25 cellular contexts compared by ENCODE assay signal in the genomic region with DNA sequence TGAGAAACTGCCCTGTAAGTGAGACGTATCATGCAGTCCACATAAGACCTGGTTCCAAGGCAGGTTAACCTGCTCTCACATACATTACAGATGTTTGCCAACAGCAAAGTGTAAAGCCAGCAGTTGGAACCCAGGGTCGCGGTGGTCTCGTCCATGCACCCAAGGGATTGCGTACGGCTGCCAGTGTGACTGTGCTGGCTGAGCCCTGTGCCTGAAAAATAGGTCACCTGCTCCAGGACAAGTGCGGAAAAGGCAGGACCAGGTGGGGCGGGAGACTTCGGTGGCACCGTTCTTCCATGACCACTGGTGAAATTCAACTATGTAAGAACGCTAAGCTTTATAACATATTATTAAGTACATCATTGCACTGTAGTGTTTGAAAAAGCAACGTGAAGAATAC.
"Had no signal": no experiment of that assay in that cellular context is flagged by ENCODE, and none has a peak within 500 bp of the region (broad histone marks: within the 10 kb centered on the region; RNA-seq: fewer than 3 reads in every experiment).

No MANE protein-coding gene starts in this region.

- FAIRE-seq: endothelial cell of umbilical vein had no signal

- ATAC-seq: esophagus mucosa; sciatic nerve; stimulated activated naive B cell treated with anti-CD40 and anti-IgM and Interleukin-4, amounts not matched to agents 10 μg/mL and 1 μg/mL and 100 μg/mL, for 72 hours had no signal

- DNase-seq: activated CD4-positive, alpha-beta T cell treated with anti-CD3 and anti-CD28 coated beads for 48 hours; activated gamma-delta T cell treated with Interleukin-2 at 50 U/mL for 16 hours; activated naive CD8-positive, alpha-beta T cell treated with anti-CD3 and anti-CD28 coated beads, Interleukin-2, amount 10 ng/mL, durations not matched to agents 7 days and 5 days; activated T-cell treated with anti-CD3 and anti-CD28 coated beads, Interleukin-2, amount 50 U/mL, for 1 hour; amniotic stem cell; dermis blood vessel endothelial cell; effector memory CD4-positive, alpha-beta T cell; foreskin melanocyte; kidney glomerular epithelial cell; left ventricle myocardium inferior; stimulated activated CD4-positive, alpha-beta T cell treated with anti-CD3 and anti-CD28 coated beads, Interleukin-15, amount 100 ng/mL, for 24 hours; stimulated activated naive B cell treated with anti-CD40 and anti-IgM and Interleukin-4, amounts not matched to agents 10 μg/mL and 1 μg/mL and 100 μg/mL, for 72 hours; SW 1271 had no signal

- H3K27ac ChIP-seq: cardiac muscle cell, hepatocyte, left ventricle myocardium inferior, parathyroid adenoma, thoracic aorta, vagina had no signal

- H3K27me3 Mint-ChIP-seq: activated naive CD8-positive, alpha-beta T cell treated with anti-CD3 and anti-CD28 coated beads, Interleukin-2, amount 10 ng/mL, durations not matched to agents 7 days and 5 days; stimulated activated naive B cell treated with anti-CD40 and anti-IgM and Interleukin-4, amounts not matched to agents 10 μg/mL and 1 μg/mL and 100 μg/mL, for 72 hours; type B pancreatic cell had no signal

- H3K9me3 ChIP-seq: left ventricle myocardium inferior, thoracic aorta, vagina had no signal

- H3K4me1 Mint-ChIP-seq: mesothelial cell of epicardium had no signal

- H3K4me3 Mint-ChIP-seq: activated naive CD8-positive, alpha-beta T cell treated with anti-CD3 and anti-CD28 coated beads, Interleukin-2, amount 10 ng/mL, durations not matched to agents 7 days and 5 days; mesothelial cell of epicardium; nephron; stimulated activated naive B cell treated with anti-CD40 and anti-IgM and Interleukin-4, amounts not matched to agents 10 μg/mL and 1 μg/mL and 100 μg/mL, for 72 hours; type B pancreatic cell had no signal

- H3K27me3 ChIP-seq: cardiac muscle cell, hepatocyte, vagina had no signal

- H3K4me3 ChIP-seq: cardiac muscle cell, hepatocyte, left ventricle myocardium inferior, smooth muscle cell, thoracic aorta, vagina had no signal

- H3K36me3 ChIP-seq: cardiac muscle cell, left ventricle myocardium inferior had no signal

- H3K9me3 Mint-ChIP-seq: activated naive CD8-positive, alpha-beta T cell treated with anti-CD3 and anti-CD28 coated beads, Interleukin-2, amount 10 ng/mL, durations not matched to agents 7 days and 5 days; mesothelial cell of epicardium; nephron; stimulated activated naive B cell treated with anti-CD40 and anti-IgM and Interleukin-4, amounts not matched to agents 10 μg/mL and 1 μg/mL and 100 μg/mL, for 72 hours; type B pancreatic cell had no signal

- H3K27ac Mint-ChIP-seq: activated naive CD8-positive, alpha-beta T cell treated with anti-CD3 and anti-CD28 coated beads, Interleukin-2, amount 10 ng/mL, durations not matched to agents 7 days and 5 days; mesothelial cell of epicardium; type B pancreatic cell had no signal
